ENCODE assay signal across 18 cellular contexts in the genomic region with DNA sequence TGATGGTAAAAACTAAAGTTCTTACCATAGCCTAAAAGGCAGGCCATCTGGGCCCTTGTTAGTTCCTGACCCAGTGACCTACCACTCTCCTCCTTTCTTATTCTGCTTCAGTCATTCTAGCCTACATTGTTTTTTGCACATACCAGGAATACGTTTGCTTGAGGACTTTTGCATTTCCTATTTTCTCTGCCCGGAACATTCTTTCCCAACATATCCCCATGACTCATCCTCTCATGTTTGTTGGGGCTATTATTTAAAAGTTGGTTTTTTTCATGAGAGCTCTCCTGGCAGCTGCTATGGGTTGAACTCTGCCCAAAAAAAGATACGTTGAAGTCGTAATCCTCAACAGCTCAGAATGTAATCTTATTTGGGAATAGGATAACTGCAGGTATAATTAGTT.
DNase-seq lines count a peak whose midpoint lies in the region; ATAC-seq, FAIRE-seq and TF ChIP-seq lines count a peak whose summit lies in the region.
"Had no signal": no experiment of that assay in that cellular context is flagged by ENCODE, and none has a peak within 500 bp of the region (broad histone marks: within the 10 kb centered on the region; RNA-seq: fewer than 3 reads in every experiment).

No MANE protein-coding gene starts in this region.

- H3K9me3 Mint-ChIP-seq in MCF 10A (ENCODE audit: unreplicated experiment) = no peaks in the 10 kb centered on the region
- H3K9me3 Mint-ChIP-seq in activated T-cell treated with anti-CD3 and anti-CD28 coated beads, Interleukin-2, amount 50 U/mL, for 72 hours = peaks cover 0 to 6% of the 10 kb centered on the region in 2 donors

- H3K27me3 Mint-ChIP-seq in MCF 10A (ENCODE audit: insufficient read depth, unreplicated experiment) = no peaks in the 10 kb centered on the region
- H3K27me3 Mint-ChIP-seq in activated T-cell treated with anti-CD3 and anti-CD28 coated beads, Interleukin-2, amount 50 U/mL, for 72 hours (ENCODE audit: low read depth) = no peaks in the 10 kb centered on the region
- H3K27me3 Mint-ChIP-seq: natural killer cell treated with Interleukin-12 subunit alpha and Interleukin-12 subunit beta and Interleukin-15 and Interleukin-18, amount 100 ng/mL, for 72 hours; stimulated activated naive CD8-positive, alpha-beta T cell treated with anti-CD3 and anti-CD28 coated beads, Interleukin-15, Interleukin-2, amounts not matched to agents 100 ng/mL and 50 ng/mL, for 24 hours had no signal

- H3K4me1 Mint-ChIP-seq in MCF 10A (ENCODE audit: insufficient read depth, unreplicated experiment) = peaks cover 17% of the 10 kb centered on the region
- no peaks in the 10 kb centered on the region for H3K4me1 Mint-ChIP-seq in activated T-cell treated with anti-CD3 and anti-CD28 coated beads, Interleukin-2, amount 50 U/mL, for 72 hours (ENCODE audit: low read depth)

- WGBS in right cardiac atrium = 32% methylated on average over 4 of the region's 4 CpGs
- WGBS in small intestine, 3 donors = 32 to 55% (median 37%) methylated on average over 4 of the region's 4 CpGs

- H3K36me3 ChIP-seq in small intestine (ENCODE audit: control insufficient read depth in 2 of 2, insufficient read depth in 2 of 2, low read length in 2 of 2) = no peaks in the 10 kb centered on the region

- H3K27me3 ChIP-seq in right cardiac atrium (ENCODE audit: control insufficient read depth, insufficient read depth) (no peaks in the 10 kb centered on the region), small intestine (ENCODE audit: control insufficient read depth in 2 of 2, insufficient read depth in 2 of 2, low read length in 2 of 2) (no peaks in the 10 kb centered on the region)
- H3K27me3 ChIP-seq: body of pancreas had no signal

- H3K27ac Mint-ChIP-seq in MCF 10A (ENCODE audit: low read depth, unreplicated experiment) = peak overlapping the region; percentile 83
- H3K27ac Mint-ChIP-seq in activated T-cell treated with anti-CD3 and anti-CD28 coated beads, Interleukin-2, amount 50 U/mL, for 72 hours = no peak overlapping the region
- H3K27ac Mint-ChIP-seq: activated CD8-positive, alpha-beta T cell treated with anti-CD3 and anti-CD28 coated beads, Interleukin-2, amount 10 ng/mL, durations not matched to agents 7 days and 5 days; natural killer cell treated with Interleukin-12 subunit alpha and Interleukin-12 subunit beta and Interleukin-15 and Interleukin-18, amount 100 ng/mL, for 72 hours; stimulated activated naive CD8-positive, alpha-beta T cell treated with anti-CD3 and anti-CD28 coated beads, Interleukin-15, Interleukin-2, amounts not matched to agents 100 ng/mL and 50 ng/mL, for 24 hours had no signal

- FAIRE-seq in small intestine (lab: Jason Lieb, UNC) = no peak

- DNase-seq in M059J (ENCODE audit: low read depth) (peak; percentile 47), MCF 10A (ENCODE audit: unreplicated experiment) (peak; percentile 86), right cardiac atrium (peak in 1 of 3 donors; percentile 8), sciatic nerve (ENCODE audit: low spot score) (no peak), DMS 273 (lab: John Stamatoyannopoulos, UW; ENCODE audit: unreplicated experiment) (no peak), small intestine (no peak)
- DNase-seq in activated T-cell treated with anti-CD3 and anti-CD28 coated beads, Interleukin-2, amount 50 U/mL, for 72 hours = no peak
- DNase-seq: activated CD8-positive, alpha-beta T cell treated with anti-CD3 and anti-CD28 coated beads, Interleukin-2, amount 10 ng/mL, durations not matched to agents 7 days and 5 days; body of pancreas; effector CD8-positive, alpha-beta T cell; head of caudate nucleus; NCI-H1105 treated with DMSO at 0.1 percent for 48 hours had no signal

- H3K9me3 ChIP-seq in right cardiac atrium (ENCODE audit: control insufficient read depth, low read length) (no peaks in the 10 kb centered on the region), small intestine (ENCODE audit: control insufficient read depth, low read depth) (no peaks in the 10 kb centered on the region)
- H3K9me3 ChIP-seq: body of pancreas had no signal

- CTCF ChIA-PET in MCF 10A (lab: Yijun Ruan, JAX) = interaction anchor here (0.5 to 1.0 kb wide), 2 partner anchors 28 to 813 kb away, joined by 3 read pairs; no protein-coding TSS in a partner anchor

- ATAC-seq in right cardiac atrium = peak; percentile 41 to 86
- ATAC-seq in sciatic nerve = peak; percentile 38
- no peak for ATAC-seq in HG03457 (IDR thresholded peaks at IDR 0.05; ENCODE audit: unreplicated experiment)
- ATAC-seq in activated T-cell treated with anti-CD3 and anti-CD28 coated beads, Interleukin-2, amount 50 U/mL, for 72 hours (replicated peaks in 1 of 2) = no peak
- ATAC-seq: activated CD8-positive, alpha-beta T cell treated with anti-CD3 and anti-CD28 coated beads, Interleukin-2, amount 10 ng/mL, durations not matched to agents 7 days and 5 days; body of pancreas; HCT116; left lobe of liver; natural killer cell treated with Interleukin-12 subunit alpha and Interleukin-12 subunit beta and Interleukin-15 and Interleukin-18, amount 100 ng/mL, for 72 hours had no signal

- peak overlapping the region; percentile 21 for H3K4me3 Mint-ChIP-seq in MCF 10A (ENCODE audit: unreplicated experiment)
- H3K4me3 Mint-ChIP-seq in activated T-cell treated with anti-CD3 and anti-CD28 coated beads, Interleukin-2, amount 50 U/mL, for 72 hours = no peak overlapping the region
- H3K4me3 Mint-ChIP-seq: activated CD8-positive, alpha-beta T cell treated with anti-CD3 and anti-CD28 coated beads, Interleukin-2, amount 10 ng/mL, durations not matched to agents 7 days and 5 days; natural killer cell treated with Interleukin-12 subunit alpha and Interleukin-12 subunit beta and Interleukin-15 and Interleukin-18, amount 100 ng/mL, for 72 hours; stimulated activated naive CD8-positive, alpha-beta T cell treated with anti-CD3 and anti-CD28 coated beads, Interleukin-15, Interleukin-2, amounts not matched to agents 100 ng/mL and 50 ng/mL, for 24 hours had no signal

- intact Hi-C loops in MCF 10A (cut with micrococcal nuclease) = no loop called here
- intact Hi-C loops in right cardiac atrium (cut with DNase I) = no loop called here
- intact Hi-C loops in sciatic nerve (cut with DNase I) = no loop called here

- no TSS peak for BruUV-seq in MCF 10A (replicated peaks; lab: Mats Ljungman, UMichigan)

- H3K4me1 ChIP-seq in right cardiac atrium (ENCODE audit: control insufficient read depth, insufficient read depth, low read length) (no peaks in the 10 kb centered on the region), small intestine (ENCODE audit: control insufficient read depth in 2 of 2, insufficient read depth in 1 of 2, low read depth in 1 of 2, low read length in 1 of 2) (no peaks in the 10 kb centered on the region)
- H3K4me1 ChIP-seq: body of pancreas had no signal

- no peaks in the 10 kb centered on the region for H3K36me3 Mint-ChIP-seq in MCF 10A (ENCODE audit: insufficient read depth, unreplicated experiment)
- no peaks in the 10 kb centered on the region for H3K36me3 Mint-ChIP-seq in activated T-cell treated with anti-CD3 and anti-CD28 coated beads, Interleukin-2, amount 50 U/mL, for 72 hours (ENCODE audit: insufficient read depth in 2 of 2)
- H3K36me3 Mint-ChIP-seq: natural killer cell treated with Interleukin-12 subunit alpha and Interleukin-12 subunit beta and Interleukin-15 and Interleukin-18, amount 100 ng/mL, for 72 hours had no signal

- POLR2A ChIA-PET in MCF 10A (lab: Yijun Ruan, JAX) = interaction anchor here (0.6 to 1.9 kb wide), 6 partner anchors 25 to 295 kb away, joined by 3 to 7 read pairs (median 3); a partner anchor contains a TSS

- H3K4me3 ChIP-seq in right cardiac atrium (ENCODE audit: low read length) = no peak overlapping the region
- H3K4me3 ChIP-seq in small intestine (ENCODE audit: low read depth in 1 of 2, low read length in 2 of 2) = no peak overlapping the region
- H3K4me3 ChIP-seq: body of pancreas, skin epidermis had no signal

- H3K27ac ChIP-seq in right cardiac atrium (ENCODE audit: low read length) = no peak overlapping the region
- no peak overlapping the region for H3K27ac ChIP-seq in small intestine (ENCODE audit: low read depth in 1 of 2, low read length in 1 of 2)
- H3K27ac ChIP-seq: body of pancreas, skin epidermis had no signal

- no peak for TF ChIP-seq CTCF in MCF 10A (IDR thresholded peaks at IDR 0.05; ENCODE audit: unreplicated experiment)

Comparison
In these comparisons a context has a peak if more than half of its experiments do, and no peak if none do; other contexts are left out.
1. DNase-seq: peak in M059J (single experiment) and MCF 10A (single experiment); none in sciatic nerve (single experiment), DMS 273 (single experiment), small intestine (single experiment) and activated T-cell treated with anti-CD3 and anti-CD28 coated beads, Interleukin-2, amount 50 U/mL, for 72 hours (0 of 2).
2. ATAC-seq: peak in right cardiac atrium (2 of 2) and sciatic nerve (single experiment); none in HG03457 (single experiment) and activated T-cell treated with anti-CD3 and anti-CD28 coated beads, Interleukin-2, amount 50 U/mL, for 72 hours (0 of 2).